ENCODE assay signal across 8 cellular contexts in the genomic region with DNA sequence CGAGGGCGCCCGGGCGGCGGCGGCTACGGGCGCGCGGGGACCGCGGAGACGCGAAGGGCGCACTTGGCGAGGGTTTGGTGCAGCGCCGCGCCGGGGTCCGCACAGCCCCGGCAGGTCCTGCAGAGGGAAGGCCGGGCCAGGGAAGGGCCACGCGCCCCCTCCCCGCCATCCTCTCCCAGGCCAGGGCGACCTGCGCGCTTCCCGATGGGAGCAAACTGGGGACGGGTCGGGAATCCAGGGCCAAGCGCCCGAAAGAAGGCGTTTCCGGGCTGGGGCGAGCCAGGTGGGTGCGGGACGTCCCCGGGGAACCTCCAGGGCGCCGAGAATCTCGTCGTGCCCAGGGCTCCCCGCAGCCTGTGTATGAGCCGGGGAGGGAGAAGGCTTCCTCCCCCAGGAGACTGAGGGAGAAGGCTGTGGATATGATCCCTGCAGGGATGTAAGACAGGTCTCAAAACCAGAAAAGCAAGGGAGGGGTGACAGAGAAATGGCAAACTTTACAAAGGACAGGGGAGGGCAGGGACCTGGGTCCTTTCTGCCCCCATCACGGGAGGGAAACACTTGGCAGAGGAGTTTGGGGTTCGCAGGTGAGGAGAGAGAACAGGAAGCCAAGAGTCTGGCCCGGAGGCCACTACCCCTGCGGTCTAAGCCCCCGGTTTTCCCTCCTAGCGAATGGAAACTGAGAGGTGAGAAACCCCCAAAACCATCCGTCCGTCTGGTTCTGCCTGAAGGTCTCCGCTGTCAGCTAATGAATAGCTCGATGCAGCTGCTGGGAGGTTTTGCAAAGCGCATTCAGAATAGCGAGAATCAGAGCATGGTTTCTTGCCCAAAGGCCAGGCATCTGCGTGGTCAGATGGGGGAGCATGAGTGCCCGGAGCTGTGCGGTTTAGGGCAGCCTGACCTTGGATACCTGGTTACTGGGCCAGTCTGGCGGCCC. TPM values are rescaled to one million over a fixed set of nuclear protein-coding genes. Genes with fewer than 3 reads are reported as not detected.
DNase-seq lines count a peak whose midpoint lies in the region; ATAC-seq lines count a peak whose summit lies in the region.

No MANE protein-coding gene starts in this region.

- no peaks in the 10 kb centered on the region for H3K9me3 Mint-ChIP-seq in dendritic cell treated with granulocyte-macrophage colony-stimulating factor and Interleukin-4, amounts not matched to agents 40 ng/mL and 50 ng/mL, for 4 days

- peak overlapping the region; percentile 0 for H3K4me3 Mint-ChIP-seq in dendritic cell treated with granulocyte-macrophage colony-stimulating factor and Interleukin-4, amounts not matched to agents 40 ng/mL and 50 ng/mL, for 4 days

- peak; percentile 67 for ATAC-seq in GM19438 (IDR thresholded peaks at IDR 0.05; ENCODE audit: low read depth, unreplicated experiment)
- peak; percentile 79 for ATAC-seq in HG03442 (IDR thresholded peaks at IDR 0.05; ENCODE audit: unreplicated experiment)

- no peak overlapping the region for H3K27ac Mint-ChIP-seq in dendritic cell treated with granulocyte-macrophage colony-stimulating factor and Interleukin-4, amounts not matched to agents 40 ng/mL and 50 ng/mL, for 4 days

- H3K27me3 Mint-ChIP-seq in dendritic cell treated with granulocyte-macrophage colony-stimulating factor and Interleukin-4, amounts not matched to agents 40 ng/mL and 50 ng/mL, for 4 days = peaks cover 62% of the 10 kb centered on the region

- H3K36me3 Mint-ChIP-seq in dendritic cell treated with granulocyte-macrophage colony-stimulating factor and Interleukin-4, amounts not matched to agents 40 ng/mL and 50 ng/mL, for 4 days (ENCODE audit: low read depth) = no peaks in the 10 kb centered on the region

- DNase-seq in ELR (ENCODE audit: low read depth) (peak; percentile 35), occipital lobe (lab: John Stamatoyannopoulos, UW) (peak; percentile 28), NCI-H2081 treated with DMSO at 0.1 percent for 48 hours (lab: John Stamatoyannopoulos, UW) (no peak), DMS114 treated with DMSO at 0.1 percent for 48 hours (lab: John Stamatoyannopoulos, UW; ENCODE audit: unreplicated experiment) (no peak)
- no peak for DNase-seq in activated effector memory CD4-positive, alpha-beta T cell treated with anti-CD3 and anti-CD28 coated beads, Interleukin-2, amount 50 U/mL, for 16 hours

- intact Hi-C loops in dendritic cell treated with granulocyte-macrophage colony-stimulating factor and Interleukin-4, amounts not matched to agents 40 ng/mL and 50 ng/mL, for 4 days (cut with micrococcal nuclease) = no loop called here

- H3K4me1 Mint-ChIP-seq in dendritic cell treated with granulocyte-macrophage colony-stimulating factor and Interleukin-4, amounts not matched to agents 40 ng/mL and 50 ng/mL, for 4 days (ENCODE audit: low read depth) = peaks cover 48% of the 10 kb centered on the region

RNA-seq across cellular contexts. Expression of a gene that starts 0.7 kb away (rescaled TPM):
- total RNA-seq in occipital lobe = 2.2 TPM

RNA-seq across cellular contexts. Expression of a gene that starts 56.9 kb away (rescaled TPM):
- 31.5 TPM for total RNA-seq in occipital lobe

Comparison
In these comparisons a context has a peak if more than half of its experiments do, and no peak if none do; other contexts are left out.
1. DNase-seq: peak in ELR (single experiment) and occipital lobe (single experiment); none in NCI-H2081 treated with DMSO at 0.1 percent for 48 hours (single experiment), DMS114 treated with DMSO at 0.1 percent for 48 hours (single experiment) and activated effector memory CD4-positive, alpha-beta T cell treated with anti-CD3 and anti-CD28 coated beads, Interleukin-2, amount 50 U/mL, for 16 hours (single experiment).